15 cellular contexts compared by ENCODE assay signal in genomic region chr9:76592105-76593010, GRCh38.
A peak's percentile ranks its signal among the peaks of the same experiment; 100 is the strongest.
DNase-seq lines count a peak whose midpoint lies in the region; ATAC-seq and TF ChIP-seq lines count a peak whose summit lies in the region.
"Had no signal": no experiment of that assay in that cellular context is flagged by ENCODE, and none has a peak within 500 bp of the region (broad histone marks: within the 10 kb centered on the region; RNA-seq: fewer than 3 reads in every experiment).

No MANE protein-coding gene starts in this region.

- in situ Hi-C loops in KBM-7 (cut with MboI; ENCODE audit: low pct_unique_long_range_greater_than_20kb, low sequenced_read_pairs), result loop anchor here (10.0 kb wide), 1 partner anchor 62 kb away; no protein-coding TSS in a partner anchor
- in situ Hi-C loops in astrocyte of the spinal cord (cut with HindIII; ENCODE audit: low sequenced_read_pairs), result no loop called here

- TF ChIP-seq CTCF in astrocyte of the spinal cord (IDR thresholded peaks at IDR 0.05; ENCODE audit: low read depth, low read length) (no peak), mucosa of descending colon (IDR thresholded peaks at IDR 0.05) (no peak)

- H3K4me3 ChIP-seq in astrocyte of the spinal cord (ENCODE audit: low read depth, low read length) (no peak overlapping the region), mucosa of descending colon (no peak overlapping the region)
- H3K4me3 ChIP-seq: right lobe of liver, tibial artery had no signal

- intact Hi-C loops in mucosa of descending colon (cut with DNase I, micrococcal nuclease), result no loop called here

- H3K36me3 ChIP-seq in mucosa of descending colon (ENCODE audit: low read depth), result no peaks in the 10 kb centered on the region
- H3K36me3 ChIP-seq: heart right ventricle, right lobe of liver, tibial artery had no signal

- ATAC-seq in GM19023 (IDR thresholded peaks at IDR 0.05; ENCODE audit: unreplicated experiment) (no peak), mucosa of descending colon (no peak)
- ATAC-seq: right lobe of liver had no signal

- DNase-seq in AG08395 (ENCODE audit: low spot score) (peak; percentile 68), KBM-7 (peak; percentile 44), astrocyte of the spinal cord (ENCODE audit: low read depth, low spot score) (peak; percentile 60), left kidney (ENCODE audit: low read depth, low spot score) (peak; percentile 50), mucosa of descending colon (no peak), AML-193 (lab: John Stamatoyannopoulos, UW) (no peak), cortex of kidney (lab: John Stamatoyannopoulos, UW) (no peak)
- DNase-seq: ACHN; DMS53; effector CD4-positive, alpha-beta T cell; heart right ventricle; Kasumi-1; right lobe of liver; tibial artery had no signal

- no peaks in the 10 kb centered on the region for H3K4me1 ChIP-seq in mucosa of descending colon (ENCODE audit: low read depth)
- H3K4me1 ChIP-seq: right lobe of liver, tibial artery had no signal

- H3K9me3 ChIP-seq in mucosa of descending colon, result no peaks in the 10 kb centered on the region
- H3K9me3 ChIP-seq: heart right ventricle, right lobe of liver, tibial artery had no signal

Comparison
In these comparisons a context has a peak if more than half of its experiments do, and no peak if none do; other contexts are left out.
1. DNase-seq: peak in AG08395 (single experiment), KBM-7 (single experiment), astrocyte of the spinal cord (single experiment) and left kidney (single experiment); none in mucosa of descending colon (0 of 3), AML-193 (0 of 2) and cortex of kidney (single experiment).